ENCODE assay signal across 8 cellular contexts in the genomic region with DNA sequence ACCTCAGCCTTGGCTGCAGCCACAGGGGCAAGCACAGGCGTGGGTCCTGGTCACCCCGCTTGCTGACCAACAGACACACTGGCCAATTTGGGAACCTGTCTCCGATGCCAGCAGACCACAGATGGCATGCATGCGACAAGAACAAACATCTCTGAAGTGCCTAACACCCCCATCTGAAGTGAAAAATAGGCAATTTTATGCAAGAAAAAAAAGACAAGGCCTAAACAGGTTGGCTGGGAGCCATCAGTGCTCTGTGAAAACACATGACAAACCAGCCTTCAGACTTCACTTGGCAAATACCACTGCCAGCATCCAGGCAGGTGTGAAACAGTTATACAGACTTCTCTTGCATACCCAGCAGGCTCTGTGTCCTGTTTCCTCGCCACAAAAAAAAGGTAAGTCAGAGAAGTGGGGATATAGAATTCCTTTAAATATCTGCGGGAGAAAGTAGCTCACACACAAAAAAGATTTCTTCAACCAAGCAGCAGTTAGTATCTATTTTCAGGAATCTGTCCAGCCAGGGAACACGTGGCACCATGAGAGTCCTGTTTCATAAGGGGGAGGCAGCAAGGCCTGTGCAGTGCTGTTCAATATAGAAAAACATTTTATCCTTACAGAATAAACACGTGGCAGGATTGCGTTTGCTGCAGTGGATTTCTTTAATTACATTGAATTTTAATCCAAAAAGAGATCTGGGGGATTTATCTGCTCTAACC.
A peak's percentile ranks its signal among the peaks of the same experiment; 100 is the strongest.
DNase-seq lines count a peak whose midpoint lies in the region; ATAC-seq and TF ChIP-seq lines count a peak whose summit lies in the region.

No MANE protein-coding gene starts in this region.

- H3K4me1 Mint-ChIP-seq in central memory CD8-positive, alpha-beta T cell = peaks cover 85% of the 10 kb centered on the region
- peaks cover 72 to 74% of the 10 kb centered on the region in 2 donors for H3K4me1 Mint-ChIP-seq in natural killer cell

- intact Hi-C loops in natural killer cell (cut with micrococcal nuclease) = no loop called here

- DNase-seq in DMS79 treated with DMSO at 0.1 percent for 48 hours (lab: John Stamatoyannopoulos, UW) = peak; percentile 30
- DNase-seq in NCI-H69 (lab: John Stamatoyannopoulos, UW) = peak; percentile 19
- DNase-seq in central memory CD8-positive, alpha-beta T cell (ENCODE audit: low spot score in 2 of 2) = no peak
- DNase-seq in natural killer cell = no peak
- no peak for DNase-seq in SK-N-DZ (ENCODE audit: low spot score)
- DNase-seq in NCI-H526 (lab: John Stamatoyannopoulos, UW) = no peak
- no peak for DNase-seq in HuH-7.5 (ENCODE audit: low spot score)

- ATAC-seq in central memory CD8-positive, alpha-beta T cell (replicated peaks; ENCODE audit: extremely low read depth, poor library complexity, severe bottlenecking) = peak; percentile 17
- peak in 2 of 3 donors; percentile 19 to 24 for ATAC-seq in natural killer cell
- ATAC-seq in HG03139 (IDR thresholded peaks at IDR 0.05; ENCODE audit: unreplicated experiment) = no peak

- H3K27me3 Mint-ChIP-seq in central memory CD8-positive, alpha-beta T cell = no peaks in the 10 kb centered on the region
- no peaks in the 10 kb centered on the region for H3K27me3 Mint-ChIP-seq in natural killer cell (ENCODE audit: low read depth in 2 of 2)

- no peaks in the 10 kb centered on the region for H3K9me3 Mint-ChIP-seq in central memory CD8-positive, alpha-beta T cell
- H3K9me3 Mint-ChIP-seq in natural killer cell = no peaks in the 10 kb centered on the region

- peak overlapping the region; percentile 41 for H3K4me3 Mint-ChIP-seq in central memory CD8-positive, alpha-beta T cell
- H3K4me3 Mint-ChIP-seq in natural killer cell = peak overlapping the region; percentile 61

- no peak for TF ChIP-seq CTCF in natural killer cell (IDR thresholded peaks at IDR 0.05)

- H3K27ac Mint-ChIP-seq in central memory CD8-positive, alpha-beta T cell (ENCODE audit: low read depth) = peak overlapping the region; percentile 73
- peak overlapping the region; percentile 76 to 78 for H3K27ac Mint-ChIP-seq in natural killer cell

- peaks cover 69% of the 10 kb centered on the region for H3K36me3 Mint-ChIP-seq in central memory CD8-positive, alpha-beta T cell (ENCODE audit: insufficient read depth)
- H3K36me3 Mint-ChIP-seq in natural killer cell = no peaks in the 10 kb centered on the region

Comparison
In these comparisons a context has a peak if more than half of its experiments do, and no peak if none do; other contexts are left out.
1. DNase-seq: peak in DMS79 treated with DMSO at 0.1 percent for 48 hours (single experiment) and NCI-H69 (single experiment); none in central memory CD8-positive, alpha-beta T cell (0 of 2), natural killer cell (single experiment), SK-N-DZ (single experiment), NCI-H526 (0 of 2) and HuH-7.5 (single experiment).